Comparison of ENCODE assay signal across 20 cellular contexts in the genomic region with DNA sequence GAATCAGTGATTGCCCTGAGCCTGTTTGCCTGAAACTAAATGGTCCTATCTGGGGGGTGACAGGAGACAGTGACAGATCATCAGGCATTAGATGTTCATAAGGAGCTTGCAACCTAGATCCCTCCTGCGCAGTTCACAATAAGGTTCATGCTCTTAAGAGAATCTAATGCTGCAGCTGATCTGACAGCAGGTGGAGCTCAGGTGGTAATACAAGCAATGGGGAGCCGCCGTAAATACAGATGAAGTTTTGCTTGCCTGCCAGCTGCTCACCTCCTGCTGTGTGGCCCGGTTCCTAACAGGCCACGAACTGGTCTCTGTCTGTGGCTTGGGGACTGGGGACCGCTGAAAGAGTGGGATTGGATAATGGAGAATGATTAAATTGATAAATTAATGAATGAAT. TPM values are rescaled to one million over a fixed set of nuclear protein-coding genes. Genes with fewer than 3 reads are reported as not detected.
DNase-seq lines count a peak whose midpoint lies in the region; ATAC-seq and TF ChIP-seq lines count a peak whose summit lies in the region.
"Had no signal": no experiment of that assay in that cellular context is flagged by ENCODE, and none has a peak within 500 bp of the region (broad histone marks: within the 10 kb centered on the region; RNA-seq: fewer than 3 reads in every experiment).

No MANE protein-coding gene starts in this region.

- H3K23ac ChIP-seq in neuronal stem cell (ENCODE audit: low read depth, low read length, poor library complexity) = no peak overlapping the region

- H4K8ac ChIP-seq in neuronal stem cell (ENCODE audit: low read depth, low read length) = no peak overlapping the region

- no peaks in the 10 kb centered on the region for H3K79me1 ChIP-seq in neuronal stem cell (ENCODE audit: low read depth, low read length)

- no peak overlapping the region for H3K4ac ChIP-seq in neuronal stem cell (ENCODE audit: low read length)

- H2AK5ac ChIP-seq in neuronal stem cell (ENCODE audit: low read depth, low read length) = no peak overlapping the region

- peak; percentile 70 for ATAC-seq in left lobe of liver

- H2BK5ac ChIP-seq in neuronal stem cell (ENCODE audit: low read length) = no peak overlapping the region

- intact Hi-C loops in adrenal gland (cut with DNase I) = no loop called here
- intact Hi-C loops in vagina (cut with DNase I) = no loop called here

- no peak overlapping the region for H3K4me2 ChIP-seq in neuronal stem cell (ENCODE audit: insufficient read depth, low read length, poor library complexity, severe bottlenecking)

- H2AFZ ChIP-seq in neuronal stem cell (ENCODE audit: low read length) = no peak overlapping the region

- TF ChIP-seq CTCF in C4-2B (conservative IDR thresholded peaks at IDR 0.05) = peak; percentile 62
- no peak for TF ChIP-seq CTCF in adrenal gland (IDR thresholded peaks at IDR 0.05)
- no peak for TF ChIP-seq CTCF in vagina (IDR thresholded peaks at IDR 0.05)

- no peak overlapping the region for H3K4me3 ChIP-seq in adrenal gland
- H3K4me3 ChIP-seq in neuronal stem cell (ENCODE audit: low read length in 2 of 2) = no peak overlapping the region
- no peak overlapping the region for H3K4me3 ChIP-seq in vagina
- H3K4me3 ChIP-seq: esophagus muscularis mucosa, uterus had no signal

- H2BK12ac ChIP-seq in neuronal stem cell (ENCODE audit: low read length) = no peak overlapping the region

- H3K9me3 ChIP-seq in adrenal gland (replicated peaks in 1 of 3) (no peaks in the 10 kb centered on the region), neuronal stem cell (replicated peaks in 1 of 2; ENCODE audit: control insufficient read depth in 2 of 2, insufficient read depth in 1 of 2, low read depth in 1 of 2, low read length in 2 of 2) (no peaks in the 10 kb centered on the region), vagina (no peaks in the 10 kb centered on the region)
- H3K9me3 ChIP-seq: esophagus muscularis mucosa, uterus had no signal

- DNase-seq in SW480 (ENCODE audit: low spot score) (peak; percentile 11), left lobe of liver (ENCODE audit: low spot score) (no peak), adrenal gland (no peak), neuronal stem cell (ENCODE audit: low spot score) (no peak), vagina (ENCODE audit: extremely low spot score in 2 of 2) (no peak), NCI-H1694 treated with DMSO at 0.1 percent for 48 hours (lab: John Stamatoyannopoulos, UW) (no peak)
- DNase-seq: activated CD4-positive, alpha-beta T cell treated with anti-CD3 and anti-CD28 coated beads for 48 hours; activated naive CD4-positive, alpha-beta T cell treated with anti-CD3 and anti-CD28 coated beads for 36 hours; head of caudate nucleus; HFFc6; IMR-90; kidney glomerular epithelial cell; NK-92 treated with Interleukin-12 subunit alpha and Interleukin-12 subunit beta, amount 100 ng/mL, for 24 hours; SHP77 treated with DMSO at 0.1 percent for 48 hours; stimulated activated CD4-positive, alpha-beta T cell treated with anti-CD3 and anti-CD28 coated beads, Interleukin-12 subunit alpha, Interleukin-12 subunit beta, amount 100 ng/mL, for 4 hours; stimulated activated naive CD4-positive, alpha-beta T cell treated with Interleukin-2 at 50 U/mL for 16 hours; uterus had no signal

- H3K36me3 ChIP-seq in adrenal gland (replicated peaks in 1 of 2) (no peaks in the 10 kb centered on the region), neuronal stem cell (replicated peaks in 1 of 2; ENCODE audit: control insufficient read depth in 2 of 2, insufficient read depth in 2 of 2, low read length in 2 of 2) (peaks cover 0 to 25% of the 10 kb centered on the region in 2 donors), vagina (no peaks in the 10 kb centered on the region)
- H3K36me3 ChIP-seq: esophagus muscularis mucosa, uterus had no signal

- H2BK120ac ChIP-seq in neuronal stem cell (ENCODE audit: low read depth, low read length) = no peak overlapping the region

- H4K91ac ChIP-seq in neuronal stem cell (ENCODE audit: low read depth, low read length, poor library complexity) = no peak overlapping the region

- TF ChIP-seq POLR2A in adrenal gland (IDR thresholded peaks at IDR 0.05) (no peak), vagina (IDR thresholded peaks at IDR 0.05) (no peak)

- no peaks in the 10 kb centered on the region for H3K27me3 ChIP-seq in adrenal gland
- no peaks in the 10 kb centered on the region for H3K27me3 ChIP-seq in neuronal stem cell (ENCODE audit: control insufficient read depth in 3 of 3, insufficient read depth in 3 of 3, low read depth in 1 of 3, low read length in 3 of 3)
- no peaks in the 10 kb centered on the region for H3K27me3 ChIP-seq in vagina
- H3K27me3 ChIP-seq: esophagus muscularis mucosa, uterus had no signal

- no peak overlapping the region for H2BK15ac ChIP-seq in neuronal stem cell (ENCODE audit: low read length)

- no peak overlapping the region for H3K9ac ChIP-seq in neuronal stem cell (ENCODE audit: low read depth, low read length, poor library complexity)

- no peak overlapping the region for H3K14ac ChIP-seq in neuronal stem cell (ENCODE audit: low read length)

- H3K18ac ChIP-seq in neuronal stem cell (ENCODE audit: low read length) = no peak overlapping the region

- H3K4me1 ChIP-seq in adrenal gland (replicated peaks in 1 of 2) (no peaks in the 10 kb centered on the region), neuronal stem cell (ENCODE audit: control insufficient read depth in 2 of 2, insufficient read depth in 1 of 2, low read depth in 1 of 2, low read length in 2 of 2) (no peaks in the 10 kb centered on the region), vagina (no peaks in the 10 kb centered on the region)
- H3K4me1 ChIP-seq: esophagus muscularis mucosa, uterus had no signal

- 65 to 71% (median 67%) methylated on average over 6 of the region's 6 CpGs for WGBS in adrenal gland, 4 donors
- WGBS in neuronal stem cell (ENCODE audit: extremely low coverage in 2 of 2, insufficient read length in 2 of 2, insufficient replicate concordance in 1 of 2), 2 donors = 100% methylated on average over 1 of the region's 6 CpGs; no CpG with 5 or more reads in 1 of the 2 donors

- H3K27ac ChIP-seq in C4-2B (no peak overlapping the region), adrenal gland (no peak overlapping the region), neuronal stem cell (replicated peaks; ENCODE audit: low read length) (no peak overlapping the region), vagina (no peak overlapping the region)
- H3K27ac ChIP-seq: esophagus muscularis mucosa, uterus had no signal

- TF ChIP-seq RAD21 in Ishikawa (IDR thresholded peaks at IDR 0.05; ENCODE audit: low read depth) = peak; percentile 63

- no peak for TF ChIP-seq EP300 in Ishikawa (IDR thresholded peaks at IDR 0.05; ENCODE audit: borderline replicate concordance)

TF ChIP-seq in Ishikawa, 13 proteins besides CTCF, POLR2A, EP300 and RAD21:
- TF ChIP-seq FOXM1 (IDR thresholded peaks at IDR 0.05; ENCODE audit: borderline replicate concordance, low read depth) (no peak), MAX (IDR thresholded peaks at IDR 0.05) (no peak), TCF12 (IDR thresholded peaks at IDR 0.05; ENCODE audit: low read depth) (0 out of 2 replicates have a peak, but pooled peaks have one; percentile 34), CREB1 (IDR thresholded peaks at IDR 0.05; ENCODE audit: low read depth) (no peak), NFIC (IDR thresholded peaks at IDR 0.05) (no peak)
TF ChIP-seq in Ishikawa: peak in this region for 1.

RNA-seq across cellular contexts. Expression of gene NOX4, which starts 14.0 kb away (rescaled TPM):
- total RNA-seq in left lobe of liver (not detected), adrenal gland (1 to 10 TPM in 2 of 8 donors, under 1 TPM in 5, not detected in 1; 0.14 to 8.8 (median 0.51) TPM), vagina (9.8 TPM)
- 1 to 10 TPM in 2 of 3 donors, under 1 TPM in 1; 0.81 to 1.3 (median 1.2) TPM for polyA plus RNA-seq in adrenal gland
- polyA plus RNA-seq in neuronal stem cell (2013, experiment 1 of 2) = 1.5 TPM
- 2.0 TPM for polyA plus RNA-seq in neuronal stem cell (2013, experiment 2 of 2)
- total RNA-seq: activated naive CD4-positive, alpha-beta T cell treated with anti-CD3 and anti-CD28 coated beads for 36 hours had no signal
